2 cellular contexts compared by ENCODE assay signal in genomic region chr1:28888915-28889314, GRCh38.
TF ChIP-seq lines count a peak whose summit lies in the region.

No MANE protein-coding gene starts in this region.

TF ChIP-seq in HepG2, 621 proteins besides CTCF, POLR2A, EP300 and RAD21:
- no peak for TF ChIP-seq RCOR2 (CRISPR knock-in tag; IDR thresholded peaks at IDR 0.05)
- TF ChIP-seq ZNF768 (CRISPR knock-in tag; IDR thresholded peaks at IDR 0.05), result peak; percentile 90
- TF ChIP-seq MYC (CRISPR knock-in tag; IDR thresholded peaks at IDR 0.05; ENCODE audit: borderline replicate concordance), result no peak

TF ChIP-seq in H1, 55 proteins besides CTCF, POLR2A, EP300 and RAD21:
- no peak for TF ChIP-seq YY1 (IDR thresholded peaks at IDR 0.05; ENCODE audit: low read depth, low read length)
- TF ChIP-seq NANOG (IDR thresholded peaks at IDR 0.05; ENCODE audit: insufficient read depth, low read depth, low read length, poor library complexity, severe bottlenecking), result no peak
- no peak for TF ChIP-seq KDM1A (IDR thresholded peaks at IDR 0.05; ENCODE audit: borderline replicate concordance, low read length)
- TF ChIP-seq RFX5 (IDR thresholded peaks at IDR 0.05; ENCODE audit: borderline replicate concordance, low read depth, low read length), result no peak
- no peak for TF ChIP-seq BCL11A (IDR thresholded peaks at IDR 0.05; ENCODE audit: low read depth in 2 of 2, low read length in 2 of 2)
- TF ChIP-seq NRF1 (IDR thresholded peaks at IDR 0.05; ENCODE audit: low read depth, low read length), result no peak
- TF ChIP-seq JUND (IDR thresholded peaks at IDR 0.05; ENCODE audit: low read length), result no peak
- no peak for TF ChIP-seq MAFK (IDR thresholded peaks at IDR 0.05; ENCODE audit: low read depth, low read length)
- no peak for TF ChIP-seq SRF (IDR thresholded peaks at IDR 0.05; ENCODE audit: low read depth, low read length)
- TF ChIP-seq BACH1 (IDR thresholded peaks at IDR 0.05; ENCODE audit: low read length), result no peak
- no peak for TF ChIP-seq MAX (IDR thresholded peaks at IDR 0.05)
- TF ChIP-seq ASH2L (IDR thresholded peaks at IDR 0.05; ENCODE audit: low read length), result no peak
- TF ChIP-seq TBP (IDR thresholded peaks at IDR 0.05; ENCODE audit: low read depth, low read length), result no peak
- TF ChIP-seq JUN (IDR thresholded peaks at IDR 0.05; ENCODE audit: low read depth, low read length), result no peak
